In genomic region chr7:74289660-74290589, GRCh38 we compare ENCODE assay signal across 8 cellular contexts. TPM values are rescaled to one million over a fixed set of nuclear protein-coding genes. Genes with fewer than 3 reads are reported as not detected.
DNase-seq lines count a peak whose midpoint lies in the region; ATAC-seq and TF ChIP-seq lines count a peak whose summit lies in the region.

No MANE protein-coding gene starts in this region.

- H4K20me1 ChIP-seq in DND-41 (ENCODE audit: insufficient read depth, low read length), result peaks cover 29% of the 10 kb centered on the region

- H3K4me2 ChIP-seq in DND-41 (ENCODE audit: insufficient read depth, low read length), result peak overlapping the region; percentile 77

- H3K79me2 ChIP-seq in DND-41 (ENCODE audit: insufficient read depth, low read length), result peaks cover 10% of the 10 kb centered on the region

- H3K4me1 ChIP-seq in DND-41 (ENCODE audit: insufficient read depth, low read length) (peaks cover 28% of the 10 kb centered on the region), HUES64 (ENCODE audit: insufficient read depth, low read length) (peaks cover 20% of the 10 kb centered on the region), foreskin keratinocyte (peaks cover 4% of the 10 kb centered on the region)

- H2AFZ ChIP-seq in DND-41 (ENCODE audit: low read depth, low read length), result peak overlapping the region; percentile 80

- peaks cover 15% of the 10 kb centered on the region for H3K4me1 Mint-ChIP-seq in activated T-helper 2 cell treated with anti-CD3 and anti-CD28 coated beads, Interferon-gamma antibody, Interleukin-2, Interleukin-4, amounts not matched to agents 10 μg/mL and 5 μg/mL and 100 μg/mL, durations not matched to agents 14 hours and 24 hours and 36 hours (ENCODE audit: low read depth)

- H3K27ac ChIP-seq in DND-41 (ENCODE audit: low read length) (peak overlapping the region; percentile 35; the same call in 1 of the 2 replicates), HUES64 (ENCODE audit: low read depth, low read length) (no peak overlapping the region), foreskin keratinocyte (no peak overlapping the region)

- DNase-seq in DND-41 (peak; percentile 36), foreskin keratinocyte (no peak), occipital lobe (lab: John Stamatoyannopoulos, UW) (peak; percentile 35), GM13976 (ENCODE audit: low spot score) (no peak), NCI-H774 (lab: John Stamatoyannopoulos, UW) (no peak)
- no peak for DNase-seq in activated T-helper 2 cell treated with anti-CD3 and anti-CD28 coated beads, Interferon-gamma antibody, Interleukin-2, Interleukin-4, amounts not matched to agents 10 μg/mL and 5 μg/mL and 100 μg/mL, durations not matched to agents 14 hours and 24 hours and 36 hours (ENCODE audit: low spot score)
- DNase-seq in NK-92 treated with Interleukin-12 subunit alpha and Interleukin-12 subunit beta, amount 100 ng/mL, for 24 hours (lab: John Stamatoyannopoulos, UW), result no peak

- 1% methylated on average over 59 of the region's 59 CpGs for WGBS in HUES64

- H3K9ac ChIP-seq in DND-41 (ENCODE audit: low read depth, low read length) (peak overlapping the region; percentile 84), HUES64 (ENCODE audit: low read depth, low read length) (peak overlapping the region; percentile 79)

- no peaks in the 10 kb centered on the region for H3K36me3 ChIP-seq in DND-41 (ENCODE audit: insufficient read depth, low read length)
- no peaks in the 10 kb centered on the region for H3K36me3 ChIP-seq in HUES64 (ENCODE audit: insufficient read depth, low read length)

- intact Hi-C loops in activated T-helper 2 cell treated with anti-CD3 and anti-CD28 coated beads, Interferon-gamma antibody, Interleukin-2, Interleukin-4, amounts not matched to agents 10 μg/mL and 5 μg/mL and 100 μg/mL, durations not matched to agents 14 hours and 24 hours and 36 hours (cut with micrococcal nuclease), result loop anchor here (1.0 kb wide), 1 partner anchor 20 kb away; no protein-coding TSS in a partner anchor

- ATAC-seq in DND-41 (ENCODE audit: insufficient read depth, low read depth) (peak; percentile 14; the same call in 1 of the 3 replicates), foreskin keratinocyte (peak; percentile 4)

- H3K36me3 Mint-ChIP-seq in activated T-helper 2 cell treated with anti-CD3 and anti-CD28 coated beads, Interferon-gamma antibody, Interleukin-2, Interleukin-4, amounts not matched to agents 10 μg/mL and 5 μg/mL and 100 μg/mL, durations not matched to agents 14 hours and 24 hours and 36 hours (ENCODE audit: low read depth), result no peaks in the 10 kb centered on the region

- no peak for TF ChIP-seq CTCF in DND-41 (IDR thresholded peaks at IDR 0.05; ENCODE audit: borderline replicate concordance, extremely low read depth, low read length, poor library complexity, severe bottlenecking)
- TF ChIP-seq CTCF in foreskin keratinocyte (conservative IDR thresholded peaks at IDR 0.05), result no peak
- TF ChIP-seq CTCF in GM13976 (IDR thresholded peaks at IDR 0.05; ENCODE audit: borderline replicate concordance, control extremely low read depth, extremely low read depth, insufficient read depth, missing control alignments), result no peak

- H3K4me3 ChIP-seq in DND-41 (ENCODE audit: low read depth in 1 of 2, low read length in 2 of 2), result peak overlapping the region; percentile 63 to 68
- peak overlapping the region; percentile 84 for H3K4me3 ChIP-seq in HUES64 (ENCODE audit: low read length)

- in situ Hi-C loops in GM13976 (cut with MboI; ENCODE audit: low sequenced_read_pairs, unreplicated experiment), result no loop called here

- no peak overlapping the region for H3K27ac Mint-ChIP-seq in activated T-helper 2 cell treated with anti-CD3 and anti-CD28 coated beads, Interferon-gamma antibody, Interleukin-2, Interleukin-4, amounts not matched to agents 10 μg/mL and 5 μg/mL and 100 μg/mL, durations not matched to agents 14 hours and 24 hours and 36 hours

- H3K9me3 ChIP-seq in DND-41 (ENCODE audit: insufficient read depth, low read length, severe bottlenecking), result no peaks in the 10 kb centered on the region
- no peaks in the 10 kb centered on the region for H3K9me3 ChIP-seq in HUES64 (ENCODE audit: insufficient read depth, low read depth, low read length)

- H3K27me3 Mint-ChIP-seq in activated T-helper 2 cell treated with anti-CD3 and anti-CD28 coated beads, Interferon-gamma antibody, Interleukin-2, Interleukin-4, amounts not matched to agents 10 μg/mL and 5 μg/mL and 100 μg/mL, durations not matched to agents 14 hours and 24 hours and 36 hours (ENCODE audit: low read depth), result peaks cover 36% of the 10 kb centered on the region

- peak overlapping the region; percentile 33 for H3K4me3 Mint-ChIP-seq in activated T-helper 2 cell treated with anti-CD3 and anti-CD28 coated beads, Interferon-gamma antibody, Interleukin-2, Interleukin-4, amounts not matched to agents 10 μg/mL and 5 μg/mL and 100 μg/mL, durations not matched to agents 14 hours and 24 hours and 36 hours (ENCODE audit: low read depth)

- H3K9me3 Mint-ChIP-seq in activated T-helper 2 cell treated with anti-CD3 and anti-CD28 coated beads, Interferon-gamma antibody, Interleukin-2, Interleukin-4, amounts not matched to agents 10 μg/mL and 5 μg/mL and 100 μg/mL, durations not matched to agents 14 hours and 24 hours and 36 hours, result no peaks in the 10 kb centered on the region

- H3K27me3 ChIP-seq in DND-41 (ENCODE audit: insufficient read depth, low read length, poor library complexity), result peaks cover 14% of the 10 kb centered on the region
- peaks cover 23% of the 10 kb centered on the region for H3K27me3 ChIP-seq in HUES64 (ENCODE audit: insufficient read depth, low read length)
- H3K27me3 ChIP-seq in foreskin keratinocyte, result no peaks in the 10 kb centered on the region

RNA-seq across cellular contexts. Expression of gene CLIP2, which starts 0.7 kb away (rescaled TPM):
- 12.0 TPM for polyA plus RNA-seq in HUES64 (2013, experiment 1 of 2)
- polyA plus RNA-seq in HUES64 (2013, experiment 2 of 2), result 18.1 TPM
- 2.1 and 2.7 TPM in 2 replicates for total RNA-seq in activated T-helper 2 cell treated with anti-CD3 and anti-CD28 coated beads, Interferon-gamma antibody, Interleukin-2, Interleukin-4, amounts not matched to agents 10 μg/mL and 5 μg/mL and 100 μg/mL, durations not matched to agents 14 hours and 24 hours and 36 hours
- total RNA-seq in foreskin keratinocyte (11.9 and 12.7 TPM in 2 replicates), occipital lobe (105 TPM)
- 5.4 and 5.7 TPM in 2 replicates for polyA plus RNA-seq in foreskin keratinocyte

RNA-seq across cellular contexts. Expression of gene RFC2, which starts 35.7 kb away (rescaled TPM):
- polyA plus RNA-seq in HUES64 (2013, experiment 1 of 2), result 73.7 TPM
- polyA plus RNA-seq in HUES64 (2013, experiment 2 of 2), result 63.0 TPM
- total RNA-seq in activated T-helper 2 cell treated with anti-CD3 and anti-CD28 coated beads, Interferon-gamma antibody, Interleukin-2, Interleukin-4, amounts not matched to agents 10 μg/mL and 5 μg/mL and 100 μg/mL, durations not matched to agents 14 hours and 24 hours and 36 hours, result 82.9 and 85.2 TPM in 2 replicates
- total RNA-seq in foreskin keratinocyte (59.8 and 62.6 TPM in 2 replicates), occipital lobe (19.3 TPM)
- polyA plus RNA-seq in foreskin keratinocyte, result 64.2 and 73.3 TPM in 2 replicates

Comparison
In these comparisons a context has a peak if more than half of its experiments do, and no peak if none do; other contexts are left out.
1. DNase-seq: peak in DND-41 (single experiment) and occipital lobe (single experiment); none in activated T-helper 2 cell treated with anti-CD3 and anti-CD28 coated beads, Interferon-gamma antibody, Interleukin-2, Interleukin-4, amounts not matched to agents 10 μg/mL and 5 μg/mL and 100 μg/mL, durations not matched to agents 14 hours and 24 hours and 36 hours (single experiment), foreskin keratinocyte (0 of 2), GM13976 (single experiment), NCI-H774 (single experiment) and NK-92 treated with Interleukin-12 subunit alpha and Interleukin-12 subunit beta, amount 100 ng/mL, for 24 hours (single experiment).